9 cellular contexts compared by ENCODE assay signal in the genomic region with DNA sequence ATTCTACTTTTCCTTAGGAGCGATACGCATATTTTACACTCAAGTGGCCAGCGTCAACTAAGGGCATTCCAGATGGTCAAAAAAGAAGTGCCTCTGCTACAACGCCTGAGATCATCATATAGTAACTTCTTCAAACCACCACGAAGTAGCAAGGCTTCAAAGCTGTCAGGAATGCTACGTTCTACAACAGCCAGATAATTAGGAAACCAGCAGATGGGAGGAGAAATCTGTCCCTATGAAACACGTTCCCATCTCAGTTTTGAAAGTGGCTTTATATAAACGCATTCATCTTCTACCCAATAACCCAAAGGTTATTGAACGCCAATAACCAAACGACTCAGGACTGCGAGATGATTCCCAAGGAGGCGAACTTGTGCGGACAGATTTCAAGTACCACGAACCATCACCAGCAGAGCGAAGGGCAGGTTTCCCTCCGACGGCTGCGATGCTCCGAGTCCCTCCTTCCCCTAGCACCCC. TPM values are rescaled to one million over a fixed set of nuclear protein-coding genes. Genes with fewer than 3 reads are reported as not detected.
DNase-seq lines count a peak whose midpoint lies in the region; ATAC-seq, FAIRE-seq and TF ChIP-seq lines count a peak whose summit lies in the region.
"Had no signal": no experiment of that assay in that cellular context is flagged by ENCODE, and none has a peak within 500 bp of the region (broad histone marks: within the 10 kb centered on the region; RNA-seq: fewer than 3 reads in every experiment).

No MANE protein-coding gene starts in this region.

- intact Hi-C loops in kidney (cut with DNase I), result no loop called here

- no peak overlapping the region for H3K27ac ChIP-seq in kidney (ENCODE audit: low read depth in 2 of 2, low read length in 2 of 2)
- no peak overlapping the region for H3K27ac ChIP-seq in stomach smooth muscle (ENCODE audit: low read length)
- H3K27ac ChIP-seq: foreskin keratinocyte had no signal

- no peaks in the 10 kb centered on the region for H3K27me3 ChIP-seq in stomach smooth muscle (ENCODE audit: control insufficient read depth in 1 of 2, insufficient read depth in 2 of 2, low read length in 2 of 2)
- H3K27me3 ChIP-seq: foreskin keratinocyte had no signal

- H3K4me1 ChIP-seq in kidney (ENCODE audit: control insufficient read depth in 1 of 2, insufficient read depth in 1 of 2, low read depth in 1 of 2, low read length in 2 of 2) (peaks cover under 1 to 5% of the 10 kb centered on the region in 2 donors), stomach smooth muscle (ENCODE audit: control insufficient read depth, insufficient read depth, low read length) (peaks cover 8% of the 10 kb centered on the region)

- peak overlapping the region; percentile 73 for H3K4me3 ChIP-seq in Jurkat, Clone E6-1 (ENCODE audit: low read length)
- peak overlapping the region; percentile 56 to 82 for H3K4me3 ChIP-seq in kidney (ENCODE audit: low read length in 2 of 2)
- peak overlapping the region; percentile 74 to 82 for H3K4me3 ChIP-seq in stomach smooth muscle (ENCODE audit: low read length in 2 of 2)

- H3K9ac ChIP-seq in kidney (ENCODE audit: low read length in 2 of 2) (peak overlapping the region; percentile 33 to 38), stomach smooth muscle (ENCODE audit: low read length in 2 of 2) (peak overlapping the region; percentile 60 to 66)

- FAIRE-seq in kidney (lab: Jason Lieb, UNC), result no peak

- H3K9me3 ChIP-seq in kidney (ENCODE audit: control insufficient read depth in 1 of 2, low read length in 2 of 2) (no peaks in the 10 kb centered on the region), stomach smooth muscle (ENCODE audit: control insufficient read depth in 2 of 2, low read length in 2 of 2) (no peaks in the 10 kb centered on the region)

- ATAC-seq in HG03108 (IDR thresholded peaks at IDR 0.05; ENCODE audit: unreplicated experiment), result no peak

- H3K36me3 ChIP-seq in kidney (ENCODE audit: control insufficient read depth in 1 of 2, insufficient read depth in 2 of 2, low read length in 2 of 2) (no peaks in the 10 kb centered on the region), stomach smooth muscle (ENCODE audit: control insufficient read depth in 2 of 2, insufficient read depth in 2 of 2, low read length in 2 of 2) (peaks cover 0 to 2% of the 10 kb centered on the region in 2 donors)

- no peak for TF ChIP-seq CTCF in kidney (IDR thresholded peaks at IDR 0.05; ENCODE audit: borderline replicate concordance, extremely low read depth, insufficient read depth)

- DNase-seq in NCI-H526 (lab: John Stamatoyannopoulos, UW) (peak; percentile 40 to 43), NCI-H526 treated with DMSO at 0.1 percent for 48 hours (lab: John Stamatoyannopoulos, UW) (no peak), amniotic epithelial cell (ENCODE audit: low read depth) (peak; percentile 41), kidney (no peak), GOT3 (lab: John Stamatoyannopoulos, UW) (no peak)
- no peak for DNase-seq in Jurkat, Clone E6-1 (ENCODE audit: low read depth, low spot score)

RNA-seq across cellular contexts. Expression of a gene that starts 1.2 kb away (rescaled TPM):
- 41.2 TPM for polyA plus RNA-seq in Jurkat, Clone E6-1 (2012; ENCODE audit: insufficient read depth, insufficient read length)
- 61.5 TPM for total RNA-seq in kidney
- polyA plus RNA-seq in kidney (ENCODE audit: insufficient read depth, low read depth, low replicate concordance), result 68.1 TPM

RNA-seq across cellular contexts. Expression of a gene that starts 18.1 kb away (rescaled TPM):
- polyA plus RNA-seq in Jurkat, Clone E6-1 (2012; ENCODE audit: insufficient read depth, insufficient read length), result 26.4 TPM
- 2.4 TPM for total RNA-seq in kidney
- 1.1 TPM for polyA plus RNA-seq in kidney (ENCODE audit: insufficient read depth, low read depth, low replicate concordance)

Comparison
In these comparisons a context has a peak if more than half of its experiments do, and no peak if none do; other contexts are left out.
1. DNase-seq: peak in NCI-H526 (2 of 2) and amniotic epithelial cell (single experiment); none in NCI-H526 treated with DMSO at 0.1 percent for 48 hours (single experiment), Jurkat, Clone E6-1 (single experiment), kidney (single experiment) and GOT3 (single experiment).
2. Peak in every context shown above with its lines, with median percentiles within 50 percentile points of each other: H3K4me3 ChIP-seq.